8 cellular contexts compared by ENCODE assay signal in the genomic region with DNA sequence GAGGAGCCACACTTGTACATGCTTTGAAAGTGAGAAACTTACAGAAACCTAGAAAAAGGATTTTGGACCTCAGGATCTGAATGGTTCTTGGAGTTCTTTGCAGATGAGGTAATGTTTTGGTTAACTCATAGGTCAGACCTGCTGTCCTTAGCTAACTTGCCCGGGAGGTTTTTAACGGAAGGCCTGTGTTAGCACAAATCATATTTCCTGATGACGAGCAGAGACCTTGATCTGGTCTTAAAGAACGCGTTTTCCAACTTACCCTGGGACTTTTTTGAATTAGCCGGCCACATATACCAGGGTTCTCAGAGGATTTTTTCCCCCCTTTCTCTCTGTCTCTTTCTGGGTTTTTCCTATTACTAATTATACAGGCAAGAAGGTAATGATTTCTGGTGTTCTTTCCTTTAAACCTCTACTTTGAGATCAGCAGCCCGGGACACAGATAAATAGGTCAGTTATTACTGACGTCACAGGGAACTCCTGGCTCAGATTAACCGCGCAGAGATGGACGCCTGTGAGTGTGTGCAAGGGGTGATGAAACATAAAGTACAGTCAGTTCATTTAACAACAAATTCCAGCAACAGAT.
DNase-seq lines count a peak whose midpoint lies in the region; ATAC-seq, FAIRE-seq and TF ChIP-seq lines count a peak whose summit lies in the region.

No MANE protein-coding gene starts in this region.

- TF ChIP-seq CTCF in bronchial epithelial cell (IDR thresholded peaks at IDR 0.05; ENCODE audit: insufficient read depth, low read length, severe bottlenecking): no peak

- peak; percentile 88 for ATAC-seq in Right ventricle myocardium inferior
- ATAC-seq in aorta (ENCODE audit: low FRiP score): peak; percentile 82
- ATAC-seq in HG03159 (IDR thresholded peaks at IDR 0.05; ENCODE audit: unreplicated experiment): no peak
- no peak for ATAC-seq in GM21390 (IDR thresholded peaks at IDR 0.05; ENCODE audit: unreplicated experiment)

- peak overlapping the region; percentile 87 to 100 for H3K27ac ChIP-seq in aorta (ENCODE audit: low read depth in 1 of 2, low read length in 2 of 2)

- 3 to 9% methylated on average over 11 of the region's 11 CpGs for WGBS in aorta, 2 donors

- H3K4me1 ChIP-seq in aorta (ENCODE audit: control insufficient read depth in 1 of 2, insufficient read depth in 2 of 2, low read length in 2 of 2): peaks cover 3 to 5% of the 10 kb centered on the region in 2 donors

- no peaks in the 10 kb centered on the region for H3K9me3 ChIP-seq in aorta (ENCODE audit: control insufficient read depth, low read length)

- H3K36me3 ChIP-seq in bronchial epithelial cell (ENCODE audit: control insufficient read depth, insufficient read depth, low read length) (no peaks in the 10 kb centered on the region), aorta (ENCODE audit: control insufficient read depth in 1 of 2, insufficient read depth in 2 of 2, low read length in 1 of 2) (no peaks in the 10 kb centered on the region)

- FAIRE-seq in bronchial epithelial cell (lab: Jason Lieb, UNC): no peak

- no peak for DNase-seq in Right ventricle myocardium inferior (ENCODE audit: missing footprints)
- no peak for DNase-seq in cardiac septum (ENCODE audit: low spot score)
- peak; percentile 95 for DNase-seq in bronchial epithelial cell (ENCODE audit: low read depth)
- DNase-seq in lung microvascular endothelial cell (ENCODE audit: low read depth in 2 of 2): peak; percentile 80 to 98
- DNase-seq in aorta: no peak
- no peak for DNase-seq in cerebellum (ENCODE audit: low spot score)

- intact Hi-C loops in Right ventricle myocardium inferior (cut with DNase I) (loop anchor here (10.0 kb wide), 1 partner anchor 102 kb away; a partner anchor contains a TSS), cardiac septum (cut with DNase I) (no loop called here), aorta (cut with DNase I) (loop anchor here (2.0 to 5.0 kb wide), 6 partner anchors 34 to 356 kb away; no protein-coding TSS in a partner anchor)

- H3K27me3 ChIP-seq in bronchial epithelial cell (ENCODE audit: control insufficient read depth, insufficient read depth, low read length) (no peaks in the 10 kb centered on the region), aorta (ENCODE audit: control insufficient read depth in 1 of 2, insufficient read depth in 2 of 2, low read length in 1 of 2) (no peaks in the 10 kb centered on the region)

- H3K4me3 ChIP-seq in bronchial epithelial cell (ENCODE audit: low read depth, low read length): no peak overlapping the region
- no peak overlapping the region for H3K4me3 ChIP-seq in aorta (ENCODE audit: low read length in 2 of 2)

Comparison
In these comparisons a context has a peak if more than half of its experiments do, and no peak if none do; other contexts are left out.
1. ATAC-seq: peak in Right ventricle myocardium inferior (single experiment) and aorta (single experiment); none in HG03159 (single experiment) and GM21390 (single experiment).
2. DNase-seq: peak in bronchial epithelial cell (single experiment) and lung microvascular endothelial cell (2 of 2); none in Right ventricle myocardium inferior (single experiment), cardiac septum (single experiment), aorta (0 of 2) and cerebellum (single experiment).